Comparison of ENCODE assay signal across 8 cellular contexts in the genomic region with DNA sequence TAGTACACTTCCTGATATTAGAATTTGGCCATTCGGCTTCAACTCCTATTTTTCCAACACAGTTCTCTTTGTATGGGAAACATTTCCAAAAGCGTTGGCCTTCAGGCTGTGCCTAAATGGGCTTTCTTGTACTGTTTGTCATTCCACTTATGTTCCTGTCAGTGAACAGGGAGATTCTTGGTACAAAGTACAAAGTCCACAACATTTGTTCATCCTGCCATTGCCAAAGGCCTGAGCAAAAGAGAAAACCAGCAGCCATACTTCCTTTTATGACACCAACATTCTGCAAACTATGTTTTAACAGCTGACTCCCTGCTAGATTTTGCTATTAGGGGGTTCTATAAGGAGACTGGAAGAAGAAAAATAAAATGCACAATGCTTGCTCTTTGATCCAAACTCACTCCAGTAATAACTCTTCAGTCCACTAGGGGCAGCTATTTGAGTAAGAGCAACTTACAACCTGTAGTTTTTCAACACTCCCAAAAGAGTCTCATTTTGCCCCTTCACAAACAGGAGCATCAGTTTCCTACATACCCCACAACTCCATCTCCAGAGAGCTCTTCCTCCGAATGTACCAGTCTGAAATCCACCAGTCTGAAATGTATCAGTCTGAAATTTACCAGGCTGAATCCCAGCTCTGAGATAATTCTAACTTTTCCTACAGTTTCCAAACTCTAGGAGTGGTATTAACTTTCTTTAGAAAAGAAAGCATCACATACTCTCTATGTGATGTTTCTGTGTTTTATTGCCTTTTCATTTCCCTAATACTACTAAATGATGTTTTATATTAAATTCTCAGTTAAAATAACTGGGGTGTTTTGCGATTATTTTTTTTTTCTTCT.
DNase-seq lines count a peak whose midpoint lies in the region; ATAC-seq, FAIRE-seq and TF ChIP-seq lines count a peak whose summit lies in the region.

No MANE protein-coding gene starts in this region.

- WGBS in upper lobe of left lung, 2 donors: 73 to 80% methylated on average over 4 of the region's 4 CpGs
- WGBS in small intestine, 3 donors: 74 to 84% (median 81%) methylated on average over 4 of the region's 4 CpGs

- H3K9me3 ChIP-seq in RWPE2 (ENCODE audit: severe bottlenecking) (no peaks in the 10 kb centered on the region), upper lobe of left lung (no peaks in the 10 kb centered on the region), small intestine (ENCODE audit: control insufficient read depth, low read depth) (no peaks in the 10 kb centered on the region)

- no peak for TF ChIP-seq EP300 in upper lobe of left lung (IDR thresholded peaks at IDR 0.05)

- H3K27ac ChIP-seq in RWPE2 (ENCODE audit: poor library complexity, severe bottlenecking) (no peak overlapping the region), upper lobe of left lung (no peak overlapping the region), small intestine (ENCODE audit: low read depth in 1 of 2, low read length in 1 of 2) (no peak overlapping the region)

- TF ChIP-seq POLR2A in upper lobe of left lung (IDR thresholded peaks at IDR 0.05): no peak

- DNase-seq in GM03348 (ENCODE audit: low spot score) (peak; percentile 27), RWPE2 (ENCODE audit: low spot score) (no peak), left lobe of liver (ENCODE audit: low spot score) (no peak), upper lobe of left lung (no peak), small intestine (no peak)

- TF ChIP-seq CTCF in RWPE2 (IDR thresholded peaks at IDR 0.05; ENCODE audit: poor library complexity, severe bottlenecking) (peak; percentile 72), upper lobe of left lung (IDR thresholded peaks at IDR 0.05) (peak in 1 of 6 experiments; percentile 26)

- H3K27me3 ChIP-seq in RWPE2 (ENCODE audit: insufficient read depth, poor library complexity, severe bottlenecking) (no peaks in the 10 kb centered on the region), upper lobe of left lung (no peaks in the 10 kb centered on the region), small intestine (ENCODE audit: control insufficient read depth in 2 of 2, insufficient read depth in 2 of 2, low read length in 2 of 2) (no peaks in the 10 kb centered on the region)

- ATAC-seq in HG02588 (IDR thresholded peaks at IDR 0.05; ENCODE audit: unreplicated experiment): peak; percentile 50
- ATAC-seq in RWPE2 (ENCODE audit: low read depth): peak; percentile 40; the same call in 1 of the 3 replicates
- peak; percentile 50 for ATAC-seq in left lobe of liver
- ATAC-seq in HG03280 (IDR thresholded peaks at IDR 0.05; ENCODE audit: unreplicated experiment): no peak
- no peak for ATAC-seq in upper lobe of left lung (ENCODE audit: low FRiP score in 2 of 2)
- ATAC-seq in activated CD4-positive, CD25-positive, alpha-beta regulatory T cell treated with anti-CD3 and anti-CD28 coated beads, Interleukin-2, amount 50 U/mL, for 24 hours: no peak

- peaks cover 6% of the 10 kb centered on the region for H3K4me1 ChIP-seq in RWPE2 (ENCODE audit: insufficient read depth, poor library complexity, severe bottlenecking)
- H3K4me1 ChIP-seq in upper lobe of left lung: no peaks in the 10 kb centered on the region
- H3K4me1 ChIP-seq in small intestine (ENCODE audit: control insufficient read depth in 2 of 2, insufficient read depth in 1 of 2, low read depth in 1 of 2, low read length in 1 of 2): no peaks in the 10 kb centered on the region

- H3K36me3 ChIP-seq in RWPE2 (ENCODE audit: low read depth) (no peaks in the 10 kb centered on the region), upper lobe of left lung (no peaks in the 10 kb centered on the region), small intestine (ENCODE audit: control insufficient read depth in 2 of 2, insufficient read depth in 2 of 2, low read length in 2 of 2) (no peaks in the 10 kb centered on the region)

- H3K4me3 ChIP-seq in RWPE2 (ENCODE audit: severe bottlenecking) (no peak overlapping the region), upper lobe of left lung (no peak overlapping the region), small intestine (ENCODE audit: low read depth in 1 of 2, low read length in 2 of 2) (no peak overlapping the region)

- no peak for FAIRE-seq in small intestine (lab: Jason Lieb, UNC)

Comparison
In these comparisons a context has a peak if more than half of its experiments do, and no peak if none do; other contexts are left out.
1. ATAC-seq: peak in HG02588 (single experiment), RWPE2 (single experiment) and left lobe of liver (single experiment); none in HG03280 (single experiment), upper lobe of left lung (0 of 2) and activated CD4-positive, CD25-positive, alpha-beta regulatory T cell treated with anti-CD3 and anti-CD28 coated beads, Interleukin-2, amount 50 U/mL, for 24 hours (0 of 2).